ENCODE assay signal across 1 cellular context in genomic region chr6:79234150-79235022, GRCh38.
TF ChIP-seq lines count a peak whose summit lies in the region.

TSS of gene HMGN3 (minus strand) at chr6:79234682.

TF ChIP-seq in H1, 55 proteins besides CTCF, POLR2A, EP300 and RAD21 (continued from another document):
- TF ChIP-seq YY1 (IDR thresholded peaks at IDR 0.05; ENCODE audit: low read depth, low read length) = 0 out of 2 replicates have a peak, but pooled peaks have one; percentile 39
- TF ChIP-seq GTF2F1 (IDR thresholded peaks at IDR 0.05; ENCODE audit: borderline replicate concordance, low read depth, low read length) = peak; percentile 78; the same call in 1 of the 2 replicates
- no peak for TF ChIP-seq ZNF274 (IDR thresholded peaks at IDR 0.05; ENCODE audit: borderline replicate concordance, extremely low read depth, low read length)
- TF ChIP-seq POLR2AphosphoS5 (IDR thresholded peaks at IDR 0.05; ENCODE audit: low read depth, low read length) = peak; percentile 91
- no peak for TF ChIP-seq CREB1 (IDR thresholded peaks at IDR 0.05)
- TF ChIP-seq KDM1A (IDR thresholded peaks at IDR 0.05; ENCODE audit: borderline replicate concordance, low read length) = peak; percentile 24; the same call in 1 of the 2 replicates
TF ChIP-seq in H1: peak in this region for 18.
